Comparison of ENCODE assay signal across 21 cellular contexts in genomic region chr6:81289229-81289628, GRCh38.
"Had no signal": no experiment of that assay in that cellular context is flagged by ENCODE, and none has a peak within 500 bp of the region (broad histone marks: within the 10 kb centered on the region; RNA-seq: fewer than 3 reads in every experiment).

No MANE protein-coding gene starts in this region.

- H3K36me3 ChIP-seq: esophagus muscularis mucosa, gastroesophageal sphincter, heart left ventricle, left lung had no signal

- H3K27me3 ChIP-seq: dorsolateral prefrontal cortex, esophagus muscularis mucosa, foreskin keratinocyte, gastroesophageal sphincter, heart left ventricle, hepatocyte, left lung had no signal

- H3K4me2 ChIP-seq: hepatocyte had no signal

- H3K4me1 ChIP-seq: esophagus muscularis mucosa, foreskin keratinocyte, gastroesophageal sphincter, heart left ventricle, left lung had no signal

- H3K4me3 ChIP-seq: coronary artery, dorsolateral prefrontal cortex, esophagus muscularis mucosa, gastroesophageal sphincter, heart left ventricle, hepatocyte, left lung, lung had no signal

- ATAC-seq: foreskin keratinocyte, gastroesophageal sphincter, heart left ventricle, left cardiac atrium, left lung, left ventricle myocardium superior had no signal

- H3K27ac ChIP-seq: coronary artery, dorsolateral prefrontal cortex, esophagus muscularis mucosa, foreskin keratinocyte, gastroesophageal sphincter, heart left ventricle, hepatocyte, left lung had no signal

- FAIRE-seq: colon, keratinocyte had no signal

- H3K9me3 ChIP-seq: esophagus muscularis mucosa, gastroesophageal sphincter, heart left ventricle, left lung had no signal

- H2AFZ ChIP-seq: hepatocyte had no signal

- H3K79me2 ChIP-seq: hepatocyte had no signal

- DNase-seq: dermis blood vessel endothelial cell; dorsolateral prefrontal cortex; effector CD4-positive, alpha-beta T cell; effector memory CD4-positive, alpha-beta T cell; foreskin keratinocyte; heart left ventricle; hypothalamus; immature natural killer cell; left cardiac atrium; left lung; left ventricle myocardium superior; mammary epithelial cell; mesendoderm; midbrain had no signal
